ENCODE assay signal across 21 cellular contexts in genomic region chr14:91272341-91273272, GRCh38. TPM values are rescaled to one million over a fixed set of nuclear protein-coding genes. Genes with fewer than 3 reads are reported as not detected.
DNase-seq lines count a peak whose midpoint lies in the region; ATAC-seq, FAIRE-seq and TF ChIP-seq lines count a peak whose summit lies in the region.
"Had no signal": no experiment of that assay in that cellular context is flagged by ENCODE, and none has a peak within 500 bp of the region (broad histone marks: within the 10 kb centered on the region; RNA-seq: fewer than 3 reads in every experiment).

No MANE protein-coding gene starts in this region.

- peak; percentile 28 for ATAC-seq in activated CD4-positive, alpha-beta T cell treated with anti-CD3 and anti-CD28 coated beads for 36 hours
- ATAC-seq: right lobe of liver had no signal

- no peak for DNase-seq in activated CD4-positive, alpha-beta T cell treated with anti-CD3 and anti-CD28 coated beads for 36 hours
- DNase-seq in activated CD4-positive, alpha-beta T cell treated with anti-CD3 and anti-CD28 coated beads, Interleukin-2, amount 50 U/mL, for 48 hours: no peak
- no peak for DNase-seq in RWPE1 (ENCODE audit: low spot score)
- DNase-seq in endothelial cell (ENCODE audit: low spot score): no peak
- no peak for DNase-seq in neural progenitor cell (ENCODE audit: low spot score)
- no peak for DNase-seq in progenitor cell of endocrine pancreas (ENCODE audit: low spot score, unreplicated experiment)
- DNase-seq in NCI-H2171 treated with DMSO at 0.1 percent for 48 hours (lab: John Stamatoyannopoulos, UW): no peak
- no peak for DNase-seq in small intestine
- DNase-seq: activated CD4-positive, alpha-beta T cell treated with anti-CD3 and anti-CD28 coated beads, Interleukin-2, amount 50 U/mL, for 1 hour; hippocampal formation; islet precursor cell; NCI-H2171; NCI-H69; ovary; right lobe of liver; stimulated activated CD4-positive, alpha-beta T cell treated with anti-CD3 and anti-CD28 coated beads, Interleukin-15, amount 100 ng/mL, for 24 hours; testis had no signal

- no peaks in the 10 kb centered on the region for H4K20me1 ChIP-seq in neural progenitor cell (ENCODE audit: low read depth)
- H4K20me1 ChIP-seq: BLaER1 had no signal

- POLR2A ChIA-PET in activated CD4-positive, alpha-beta T cell treated with anti-CD3 and anti-CD28 coated beads for 36 hours (lab: Charles Lee): no interaction called here
- POLR2A ChIA-PET in RWPE1 (lab: Yijun Ruan, JAX; ENCODE audit: low non-redundant PET): no interaction called here

- 93 to 95% (median 94%) methylated on average over 42 to 43 of the region's 43 CpGs for WGBS in small intestine, 3 donors

- no peak overlapping the region for H3K4me3 Mint-ChIP-seq in activated CD4-positive, alpha-beta T cell treated with anti-CD3 and anti-CD28 coated beads for 36 hours
- peak overlapping the region; percentile 85 for H3K4me3 Mint-ChIP-seq in endothelial cell (ENCODE audit: unreplicated experiment)
- H3K4me3 Mint-ChIP-seq in neural progenitor cell: no peak overlapping the region
- no peak overlapping the region for H3K4me3 Mint-ChIP-seq in progenitor cell of endocrine pancreas (ENCODE audit: low read depth)
- H3K4me3 Mint-ChIP-seq: brain had no signal

- no peaks in the 10 kb centered on the region for H3F3A ChIP-seq in neural progenitor cell (ENCODE audit: low read depth)

- no peak overlapping the region for H3K4me2 ChIP-seq in neural progenitor cell
- H3K4me2 ChIP-seq: BLaER1 had no signal

- H3K4me1 Mint-ChIP-seq in activated CD4-positive, alpha-beta T cell treated with anti-CD3 and anti-CD28 coated beads for 36 hours: peaks cover 6% of the 10 kb centered on the region
- H3K4me1 Mint-ChIP-seq in endothelial cell (ENCODE audit: unreplicated experiment) (peaks cover 18% of the 10 kb centered on the region), neural progenitor cell (peaks cover 12% of the 10 kb centered on the region), progenitor cell of endocrine pancreas (ENCODE audit: low read depth) (peaks cover 5% of the 10 kb centered on the region)

- no peaks in the 10 kb centered on the region for H3K36me3 ChIP-seq in neural progenitor cell
- peaks cover 9 to 22% of the 10 kb centered on the region in 2 donors for H3K36me3 ChIP-seq in small intestine (ENCODE audit: control insufficient read depth in 2 of 2, insufficient read depth in 2 of 2, low read length in 2 of 2)
- H3K36me3 ChIP-seq: ovary, right lobe of liver had no signal

- H2AFZ ChIP-seq in neural progenitor cell (replicated peaks): no peak overlapping the region

- FAIRE-seq in small intestine (lab: Jason Lieb, UNC): no peak
- FAIRE-seq: GM18507 had no signal

- intact Hi-C loops in activated CD4-positive, alpha-beta T cell treated with anti-CD3 and anti-CD28 coated beads for 36 hours (cut with DNase I, micrococcal nuclease): no loop called here

- peaks cover 43% of the 10 kb centered on the region for H3K36me3 Mint-ChIP-seq in activated CD4-positive, alpha-beta T cell treated with anti-CD3 and anti-CD28 coated beads for 36 hours (ENCODE audit: low read depth)
- H3K36me3 Mint-ChIP-seq in endothelial cell (ENCODE audit: low read depth, unreplicated experiment): peaks cover 15% of the 10 kb centered on the region
- H3K36me3 Mint-ChIP-seq in neural progenitor cell: peaks cover 12% of the 10 kb centered on the region
- peaks cover 15% of the 10 kb centered on the region for H3K36me3 Mint-ChIP-seq in progenitor cell of endocrine pancreas (ENCODE audit: insufficient read depth)

- H3K27me3 Mint-ChIP-seq in activated CD4-positive, alpha-beta T cell treated with anti-CD3 and anti-CD28 coated beads for 36 hours: no peaks in the 10 kb centered on the region
- peaks cover 4% of the 10 kb centered on the region for H3K27me3 Mint-ChIP-seq in endothelial cell (ENCODE audit: unreplicated experiment)
- no peaks in the 10 kb centered on the region for H3K27me3 Mint-ChIP-seq in neural progenitor cell (ENCODE audit: insufficient read depth, low read depth)
- no peaks in the 10 kb centered on the region for H3K27me3 Mint-ChIP-seq in progenitor cell of endocrine pancreas

- no peak overlapping the region for H3K27ac Mint-ChIP-seq in activated CD4-positive, alpha-beta T cell treated with anti-CD3 and anti-CD28 coated beads for 36 hours
- H3K27ac Mint-ChIP-seq in endothelial cell (ENCODE audit: unreplicated experiment) (no peak overlapping the region), neural progenitor cell (no peak overlapping the region), progenitor cell of endocrine pancreas (no peak overlapping the region)

- H3K27ac ChIP-seq in RWPE1 (peak overlapping the region; percentile 52), neural progenitor cell (peak overlapping the region; percentile 6), small intestine (ENCODE audit: low read depth in 1 of 2, low read length in 1 of 2) (no peak overlapping the region)
- H3K27ac ChIP-seq: BLaER1, coronary artery, ovary, right lobe of liver had no signal

- H3K79me2 ChIP-seq in neural progenitor cell (ENCODE audit: low read depth): no peaks in the 10 kb centered on the region

- no peaks in the 10 kb centered on the region for H3K9me3 Mint-ChIP-seq in activated CD4-positive, alpha-beta T cell treated with anti-CD3 and anti-CD28 coated beads for 36 hours (ENCODE audit: low read depth)
- H3K9me3 Mint-ChIP-seq in endothelial cell (ENCODE audit: unreplicated experiment) (no peaks in the 10 kb centered on the region), neural progenitor cell (no peaks in the 10 kb centered on the region), progenitor cell of endocrine pancreas (ENCODE audit: low read depth) (no peaks in the 10 kb centered on the region)
- H3K9me3 Mint-ChIP-seq: brain had no signal

- no peaks in the 10 kb centered on the region for H3K4me1 ChIP-seq in neural progenitor cell
- no peaks in the 10 kb centered on the region for H3K4me1 ChIP-seq in small intestine (ENCODE audit: control insufficient read depth in 2 of 2, insufficient read depth in 1 of 2, low read depth in 1 of 2, low read length in 1 of 2)
- H3K4me1 ChIP-seq: right lobe of liver had no signal

- H3K9ac ChIP-seq in neural progenitor cell: no peak overlapping the region
- H3K9ac ChIP-seq: BLaER1 had no signal

- H3K9me3 ChIP-seq in neural progenitor cell (ENCODE audit: low read depth) (no peaks in the 10 kb centered on the region), small intestine (ENCODE audit: control insufficient read depth, low read depth) (no peaks in the 10 kb centered on the region)
- H3K9me3 ChIP-seq: BLaER1, ovary, right lobe of liver, testis had no signal

- CTCF ChIA-PET in activated CD4-positive, alpha-beta T cell treated with anti-CD3 and anti-CD28 coated beads for 36 hours (lab: Charles Lee): interaction anchor here (2.3 kb wide), 1 partner anchor 15 kb away, joined by 5 read pairs; no protein-coding TSS in a partner anchor
- CTCF ChIA-PET in RWPE1 (lab: Yijun Ruan, JAX): interaction anchor here (0.6 kb wide), 1 partner anchor 99 kb away, joined by 3 read pairs; no protein-coding TSS in a partner anchor

- H3K27me3 ChIP-seq in neural progenitor cell (no peaks in the 10 kb centered on the region), small intestine (ENCODE audit: control insufficient read depth in 2 of 2, insufficient read depth in 2 of 2, low read length in 2 of 2) (no peaks in the 10 kb centered on the region)
- H3K27me3 ChIP-seq: BLaER1, ovary, right lobe of liver, testis had no signal

- TF ChIP-seq CTCF in RWPE1 (conservative IDR thresholded peaks at IDR 0.05; ENCODE audit: low read depth) (no peak), endothelial cell (IDR thresholded peaks at IDR 0.05; ENCODE audit: unreplicated experiment) (no peak), neural progenitor cell (IDR thresholded peaks at IDR 0.05) (no peak), progenitor cell of endocrine pancreas (IDR thresholded peaks at IDR 0.05; ENCODE audit: unreplicated experiment) (no peak)

- H3K4me3 ChIP-seq in neural progenitor cell (no peak overlapping the region), small intestine (ENCODE audit: low read depth in 1 of 2, low read length in 2 of 2) (no peak overlapping the region)
- H3K4me3 ChIP-seq: BLaER1, coronary artery, ovary, right lobe of liver, testis had no signal

RNA-seq across cellular contexts. Expression of gene GPR68, which starts 28.1 kb away (rescaled TPM):
- 10 to 100 TPM in 1 of 2 experiments, 1 to 10 TPM in 1; 9.4 to 11.2 TPM for total RNA-seq in activated CD4-positive, alpha-beta T cell treated with anti-CD3 and anti-CD28 coated beads for 36 hours
- total RNA-seq in endothelial cell (ENCODE audit: unreplicated experiment): 5.4 TPM
- 0.84 TPM in 1 of 2 replicates, not detected in the other for total RNA-seq in neural progenitor cell (ENCODE audit: low replicate concordance)
- 0.31 and 0.87 TPM in 2 replicates for total RNA-seq in progenitor cell of endocrine pancreas
- under 1 TPM in 2 of 3 donors, not detected in 1; 0.54 to 0.78 TPM for polyA plus RNA-seq in small intestine

Comparison
In these comparisons a context has a peak if more than half of its experiments do, and no peak if none do; other contexts are left out.
1. H3K27ac ChIP-seq: peak in RWPE1 (single experiment) and neural progenitor cell (single experiment); none in small intestine (0 of 2).